1 cellular context compared by ENCODE assay signal in the genomic region with DNA sequence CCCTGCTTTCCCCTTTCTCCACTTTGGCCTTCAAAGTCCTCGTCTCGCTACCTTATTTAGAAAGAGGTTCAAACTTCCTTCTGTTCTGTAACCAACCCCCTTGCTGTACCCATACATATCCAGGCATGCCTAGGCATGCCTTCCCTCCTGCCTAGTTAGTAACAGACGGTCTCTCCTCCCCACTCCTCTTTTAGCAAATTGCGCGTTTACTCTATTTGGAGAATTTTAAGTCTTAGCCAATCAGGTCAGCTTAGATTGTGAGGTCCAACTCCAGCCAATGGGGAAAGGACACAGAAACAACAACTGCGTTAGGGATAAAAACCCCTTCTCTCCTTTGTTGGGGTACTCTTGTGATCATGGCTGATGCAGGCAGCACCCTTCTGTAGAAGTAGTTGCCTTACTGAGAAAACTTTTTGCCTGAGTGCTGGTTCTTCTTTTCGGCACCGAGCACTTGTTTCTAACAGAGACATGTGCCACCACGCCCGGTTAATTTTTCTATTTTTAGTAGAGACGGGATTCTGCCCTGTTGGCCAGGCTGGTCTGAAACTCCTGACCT.
TF ChIP-seq lines count a peak whose summit lies in the region.

No MANE protein-coding gene starts in this region.

TF ChIP-seq in H1, 55 proteins besides CTCF, POLR2A, EP300 and RAD21:
- TF ChIP-seq, protein P1, sequence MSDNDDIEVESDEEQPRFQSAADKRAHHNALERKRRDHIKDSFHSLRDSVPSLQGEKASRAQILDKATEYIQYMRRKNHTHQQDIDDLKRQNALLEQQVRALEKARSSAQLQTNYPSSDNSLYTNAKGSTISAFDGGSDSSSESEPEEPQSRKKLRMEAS (IDR thresholded peaks at IDR 0.05): peak; percentile 61; the same call in 1 of the 2 replicates
- peak; percentile 80 for TF ChIP-seq TBP (IDR thresholded peaks at IDR 0.05; ENCODE audit: low read depth, low read length)
- TF ChIP-seq TAF1 (IDR thresholded peaks at IDR 0.05; ENCODE audit: low read depth, low read length): 0 out of 2 replicates have a peak, but pooled peaks have one; percentile 37
- TF ChIP-seq SP1 (IDR thresholded peaks at IDR 0.05; ENCODE audit: low read depth, low read length): peak; percentile 67
- no peak for TF ChIP-seq FOSL1 (IDR thresholded peaks at IDR 0.05; ENCODE audit: insufficient read depth, low read depth, low read length)
- peak; percentile 26 for TF ChIP-seq TAF7 (optimal IDR thresholded peaks at IDR 0.05; ENCODE audit: borderline replicate concordance, low read depth, low read length)
- no peak for TF ChIP-seq TCF12 (IDR thresholded peaks at IDR 0.05; ENCODE audit: low read depth, low read length)
- TF ChIP-seq POLR2AphosphoS5 (IDR thresholded peaks at IDR 0.05; ENCODE audit: low read depth, low read length): 0 out of 2 replicates have a peak, but pooled peaks have one; percentile 36
